ENCODE assay signal across 15 cellular contexts in the genomic region with DNA sequence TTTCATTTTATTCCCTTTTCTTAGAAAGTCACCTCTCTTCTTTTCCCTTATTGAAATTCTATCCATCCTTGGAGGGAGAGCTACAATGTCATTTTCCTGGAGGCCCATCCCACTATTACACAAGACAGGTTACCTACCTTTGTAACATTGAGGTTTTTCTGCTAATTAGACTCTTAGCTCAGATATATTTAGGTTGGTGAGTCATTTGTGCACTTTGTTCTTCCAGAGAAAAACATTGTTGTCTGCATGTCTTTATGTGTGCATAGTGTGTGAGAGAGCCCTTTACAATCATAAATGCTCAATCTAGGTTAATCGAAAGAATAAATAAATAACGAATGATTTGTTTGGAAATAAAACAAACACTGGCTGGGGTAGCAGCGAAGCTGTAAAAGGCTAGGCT.
A peak's percentile ranks its signal among the peaks of the same experiment; 100 is the strongest.
DNase-seq lines count a peak whose midpoint lies in the region; FAIRE-seq and TF ChIP-seq lines count a peak whose summit lies in the region.
"Had no signal": no experiment of that assay in that cellular context is flagged by ENCODE, and none has a peak within 500 bp of the region (broad histone marks: within the 10 kb centered on the region; RNA-seq: fewer than 3 reads in every experiment).

No MANE protein-coding gene starts in this region.

- TF ChIP-seq POLR2A in GM12891 (IDR thresholded peaks at IDR 0.05; ENCODE audit: low read depth, low read length), result no peak

- CTCF ChIA-PET in activated naive CD4-positive, alpha-beta T cell treated with anti-CD3 and anti-CD28 coated beads, Interleukin-2, amount 10 ng/mL, durations not matched to agents 7 days and 5 days (lab: Charles Lee), result no interaction called here
- CTCF ChIA-PET in activated naive CD4-positive, alpha-beta T cell treated with anti-CD3 and anti-CD28 coated beads for 36 hours (lab: Charles Lee), result no interaction called here

- no peaks in the 10 kb centered on the region for H3K4me1 ChIP-seq in left ventricle myocardium inferior
- H3K4me1 ChIP-seq: spleen, tibial nerve had no signal

- H3K4me1 Mint-ChIP-seq in activated naive CD4-positive, alpha-beta T cell treated with anti-CD3 and anti-CD28 coated beads, Interleukin-2, amount 10 ng/mL, durations not matched to agents 7 days and 5 days, result peaks cover 17% of the 10 kb centered on the region
- H3K4me1 Mint-ChIP-seq in activated naive CD4-positive, alpha-beta T cell treated with anti-CD3 and anti-CD28 coated beads for 36 hours (ENCODE audit: low read depth), result no peaks in the 10 kb centered on the region

- H3K9me3 Mint-ChIP-seq in activated naive CD4-positive, alpha-beta T cell treated with anti-CD3 and anti-CD28 coated beads, Interleukin-2, amount 10 ng/mL, durations not matched to agents 7 days and 5 days, result peaks cover 2% of the 10 kb centered on the region
- peaks cover 2% of the 10 kb centered on the region for H3K9me3 Mint-ChIP-seq in activated naive CD4-positive, alpha-beta T cell treated with anti-CD3 and anti-CD28 coated beads for 36 hours
- H3K9me3 Mint-ChIP-seq: activated naive CD4-positive, alpha-beta T cell treated with anti-CD3 and anti-CD28 coated beads, Interleukin-2, amount 50 U/mL, for 24 hours had no signal

- no peaks in the 10 kb centered on the region for H3K27me3 ChIP-seq in left ventricle myocardium inferior (ENCODE audit: low read depth)
- H3K27me3 ChIP-seq: spleen, tibial nerve had no signal

- H3K27ac Mint-ChIP-seq in activated naive CD4-positive, alpha-beta T cell treated with anti-CD3 and anti-CD28 coated beads, Interleukin-2, amount 10 ng/mL, durations not matched to agents 7 days and 5 days, result peak overlapping the region; percentile 49
- H3K27ac Mint-ChIP-seq in activated naive CD4-positive, alpha-beta T cell treated with anti-CD3 and anti-CD28 coated beads for 36 hours, result no peak overlapping the region
- H3K27ac Mint-ChIP-seq: activated naive CD4-positive, alpha-beta T cell treated with anti-CD3 and anti-CD28 coated beads, Interleukin-2, amount 50 U/mL, for 24 hours; T-helper 2 cell treated with Interferon-gamma antibody and Interleukin-4, amounts not matched to agents 5 μg/mL and 100 μg/mL, for 36 hours had no signal

- H3K9me3 ChIP-seq in left ventricle myocardium inferior (replicated peaks), result peaks cover 8% of the 10 kb centered on the region

- H3K36me3 ChIP-seq in left ventricle myocardium inferior, result no peaks in the 10 kb centered on the region
- H3K36me3 ChIP-seq: spleen, tibial nerve had no signal

- no peak for DNase-seq in activated naive CD4-positive, alpha-beta T cell treated with anti-CD3 and anti-CD28 coated beads, Interleukin-2, amount 10 ng/mL, durations not matched to agents 7 days and 5 days
- no peak for DNase-seq in activated naive CD4-positive, alpha-beta T cell treated with anti-CD3 and anti-CD28 coated beads for 36 hours
- peak; percentile 93 for DNase-seq in NCI-H69 (lab: John Stamatoyannopoulos, UW)
- DNase-seq in fibroblast of villous mesenchyme (ENCODE audit: low read depth), result peak; percentile 36
- no peak for DNase-seq in GM12891 (ENCODE audit: insufficient read length, low spot score)
- no peak for DNase-seq in left ventricle myocardium inferior
- DNase-seq in C1 segment of cervical spinal cord (lab: John Stamatoyannopoulos, UW), result no peak
- DNase-seq in NK-92 treated with Interleukin-12 subunit alpha and Interleukin-12 subunit beta, amount 100 ng/mL, for 24 hours (lab: John Stamatoyannopoulos, UW), result no peak
- DNase-seq: left ventricle myocardium superior, nucleus accumbens, spleen had no signal

- no peak overlapping the region for H3K27ac ChIP-seq in left ventricle myocardium inferior (replicated peaks)
- H3K27ac ChIP-seq: spleen, tibial nerve had no signal

- intact Hi-C loops in activated naive CD4-positive, alpha-beta T cell treated with anti-CD3 and anti-CD28 coated beads for 36 hours (cut with micrococcal nuclease), result loop anchor here (5.0 kb wide), 1 partner anchor 187 kb away; no protein-coding TSS in a partner anchor
- intact Hi-C loops in left ventricle myocardium inferior (cut with micrococcal nuclease), result no loop called here

- no peak for FAIRE-seq in GM12891 (lab: Jason Lieb, UNC)
- FAIRE-seq: GM18507 had no signal

- no peak overlapping the region for H3K4me3 Mint-ChIP-seq in activated naive CD4-positive, alpha-beta T cell treated with anti-CD3 and anti-CD28 coated beads, Interleukin-2, amount 10 ng/mL, durations not matched to agents 7 days and 5 days
- H3K4me3 Mint-ChIP-seq in activated naive CD4-positive, alpha-beta T cell treated with anti-CD3 and anti-CD28 coated beads for 36 hours, result no peak overlapping the region
- H3K4me3 Mint-ChIP-seq: activated naive CD4-positive, alpha-beta T cell treated with anti-CD3 and anti-CD28 coated beads, Interleukin-2, amount 50 U/mL, for 24 hours; T-helper 2 cell treated with Interferon-gamma antibody and Interleukin-4, amounts not matched to agents 5 μg/mL and 100 μg/mL, for 36 hours had no signal

- no peak overlapping the region for H3K4me3 ChIP-seq in fibroblast of villous mesenchyme (ENCODE audit: low read depth, low read length)
- H3K4me3 ChIP-seq in left ventricle myocardium inferior, result no peak overlapping the region
- H3K4me3 ChIP-seq: spleen, tibial nerve had no signal

- no peak for TF ChIP-seq CTCF in fibroblast of villous mesenchyme (IDR thresholded peaks at IDR 0.05; ENCODE audit: insufficient read depth, low read depth, low read length)
- no peak for TF ChIP-seq CTCF in left ventricle myocardium inferior (IDR thresholded peaks at IDR 0.05; ENCODE audit: borderline replicate concordance)

- H3K36me3 Mint-ChIP-seq in activated naive CD4-positive, alpha-beta T cell treated with anti-CD3 and anti-CD28 coated beads, Interleukin-2, amount 10 ng/mL, durations not matched to agents 7 days and 5 days, result peaks cover 2% of the 10 kb centered on the region
- H3K36me3 Mint-ChIP-seq in activated naive CD4-positive, alpha-beta T cell treated with anti-CD3 and anti-CD28 coated beads for 36 hours (ENCODE audit: low read depth), result no peaks in the 10 kb centered on the region
- H3K36me3 Mint-ChIP-seq: activated naive CD4-positive, alpha-beta T cell treated with anti-CD3 and anti-CD28 coated beads, Interleukin-2, amount 50 U/mL, for 24 hours had no signal

- H3K27me3 Mint-ChIP-seq in activated naive CD4-positive, alpha-beta T cell treated with anti-CD3 and anti-CD28 coated beads, Interleukin-2, amount 10 ng/mL, durations not matched to agents 7 days and 5 days, result peaks cover 4% of the 10 kb centered on the region
- peaks cover 2% of the 10 kb centered on the region for H3K27me3 Mint-ChIP-seq in activated naive CD4-positive, alpha-beta T cell treated with anti-CD3 and anti-CD28 coated beads for 36 hours (ENCODE audit: low read depth)
- H3K27me3 Mint-ChIP-seq: activated naive CD4-positive, alpha-beta T cell treated with anti-CD3 and anti-CD28 coated beads, Interleukin-2, amount 50 U/mL, for 24 hours had no signal

TF ChIP-seq in GM12891, 5 proteins besides CTCF, POLR2A, EP300 and RAD21:
- TF ChIP-seq POU2F2 (IDR thresholded peaks at IDR 0.05; ENCODE audit: low read depth, low read length), result no peak
- TF ChIP-seq POLR2AphosphoS5 (IDR thresholded peaks at IDR 0.05; ENCODE audit: low read depth, low read length), result no peak

Comparison
In these comparisons a context has a peak if more than half of its experiments do, and no peak if none do; other contexts are left out.
1. DNase-seq: peak in NCI-H69 (single experiment) and fibroblast of villous mesenchyme (single experiment); none in activated naive CD4-positive, alpha-beta T cell treated with anti-CD3 and anti-CD28 coated beads, Interleukin-2, amount 10 ng/mL, durations not matched to agents 7 days and 5 days (single experiment), activated naive CD4-positive, alpha-beta T cell treated with anti-CD3 and anti-CD28 coated beads for 36 hours (single experiment), GM12891 (single experiment), left ventricle myocardium inferior (single experiment), C1 segment of cervical spinal cord (0 of 14) and NK-92 treated with Interleukin-12 subunit alpha and Interleukin-12 subunit beta, amount 100 ng/mL, for 24 hours (single experiment).